ENCODE assay signal across 1 cellular context in the genomic region with DNA sequence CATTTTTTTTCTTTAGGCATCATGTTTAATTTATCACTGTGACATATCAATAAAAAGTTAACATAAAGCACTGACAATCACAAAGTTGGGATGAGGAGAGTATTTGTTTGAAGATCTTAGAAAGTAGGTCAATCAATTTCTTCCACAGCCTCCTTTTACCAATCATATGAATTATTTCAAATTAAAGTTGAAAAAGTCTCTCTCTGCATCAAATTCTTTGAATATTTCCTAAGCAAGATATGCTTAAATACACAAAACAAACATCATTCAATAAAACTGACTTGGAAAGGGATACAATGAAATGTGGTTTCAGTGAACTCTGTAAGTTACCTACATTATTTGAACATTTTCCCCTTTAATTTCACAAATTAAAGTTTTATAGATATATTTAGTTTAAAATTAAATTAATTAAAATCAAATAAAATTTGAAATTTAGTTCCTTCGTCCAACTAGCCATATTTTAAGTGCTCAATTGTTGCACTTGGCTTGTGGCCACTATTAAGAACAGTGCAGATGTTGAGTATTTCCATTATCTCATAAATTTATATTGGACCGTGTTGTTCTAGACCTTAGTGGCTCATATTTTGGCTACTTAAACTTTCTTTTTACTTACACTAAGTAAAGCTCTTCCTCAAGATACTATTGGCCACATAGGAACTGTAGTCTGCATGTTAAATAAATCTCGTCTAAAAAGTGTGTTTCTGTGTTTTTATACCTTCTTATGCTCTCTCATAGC.
TF ChIP-seq lines count a peak whose summit lies in the region.

No MANE protein-coding gene starts in this region.

TF ChIP-seq in endothelial cell of umbilical vein, 7 proteins besides CTCF, POLR2A, EP300 and RAD21 (continued from another document):
- TF ChIP-seq EZH2 (IDR thresholded peaks at IDR 0.05; ENCODE audit: borderline replicate concordance, low read depth, low read length, severe bottlenecking) (no peak), GATA2 (IDR thresholded peaks at IDR 0.05; ENCODE audit: insufficient read depth, insufficient read length, low read depth, low read length) (no peak), JUN (IDR thresholded peaks at IDR 0.05; ENCODE audit: borderline replicate concordance, insufficient read depth, insufficient read length, low read depth) (no peak), FOS (IDR thresholded peaks at IDR 0.05; ENCODE audit: borderline replicate concordance, insufficient read depth, low read length) (no peak), POLR2AphosphoS5 (IDR thresholded peaks at IDR 0.05; ENCODE audit: insufficient read depth, low read depth, low read length) (no peak)
- TF ChIP-seq, protein P1, sequence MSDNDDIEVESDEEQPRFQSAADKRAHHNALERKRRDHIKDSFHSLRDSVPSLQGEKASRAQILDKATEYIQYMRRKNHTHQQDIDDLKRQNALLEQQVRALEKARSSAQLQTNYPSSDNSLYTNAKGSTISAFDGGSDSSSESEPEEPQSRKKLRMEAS (IDR thresholded peaks at IDR 0.05; ENCODE audit: insufficient read depth, insufficient read length): no peak
